Comparison of ENCODE assay signal across 19 cellular contexts in the genomic region with DNA sequence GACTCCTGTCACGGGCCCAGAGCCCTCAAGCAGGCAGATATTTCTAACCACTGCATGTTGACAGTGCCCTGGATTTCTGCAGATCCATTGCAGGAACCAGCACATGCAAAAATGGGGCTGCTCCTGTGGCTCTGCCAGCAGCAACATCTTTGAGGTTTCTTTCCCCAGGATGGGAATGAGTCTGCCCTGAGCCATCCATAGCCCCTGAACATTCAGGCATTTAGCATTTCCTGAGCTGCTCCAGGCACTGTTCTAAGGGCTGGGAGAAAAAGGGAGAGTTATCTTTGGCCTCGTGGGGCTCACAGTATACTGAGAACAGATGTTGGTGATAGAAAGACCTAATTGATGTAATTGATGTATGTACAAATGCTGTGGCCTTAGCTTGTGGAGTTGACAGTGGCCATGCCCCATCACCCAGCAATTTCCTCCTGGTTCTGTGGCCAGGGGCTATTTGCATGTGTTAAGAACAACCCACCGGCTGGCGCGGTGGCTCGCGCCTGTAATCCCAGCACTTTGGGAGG.
"Had no signal": no experiment of that assay in that cellular context is flagged by ENCODE, and none has a peak within 500 bp of the region (broad histone marks: within the 10 kb centered on the region; RNA-seq: fewer than 3 reads in every experiment).

No MANE protein-coding gene starts in this region.

- H2AFZ ChIP-seq: hepatocyte had no signal

- H3K4me3 ChIP-seq: colonic mucosa, hepatocyte, mucosa of descending colon, right atrium auricular region, testis, tibial nerve, upper lobe of right lung, vagina had no signal

- H3K36me3 ChIP-seq: colonic mucosa had no signal

- H3K4me1 ChIP-seq: colonic mucosa, foreskin keratinocyte, testis, tibial nerve, upper lobe of right lung, vagina had no signal

- H3K27me3 ChIP-seq: colonic mucosa, hepatocyte, right atrium auricular region, testis, tibial nerve, upper lobe of right lung, vagina had no signal

- H3K27ac ChIP-seq: colonic mucosa, foreskin keratinocyte, hepatocyte, neutrophil, right atrium auricular region, testis, tibial nerve, upper lobe of right lung, vagina had no signal

- H3K4me2 ChIP-seq: hepatocyte had no signal

- DNase-seq: colonic mucosa; dermis blood vessel endothelial cell; erythroblast; foreskin keratinocyte; head of caudate nucleus; kidney; mammary epithelial cell; naive thymus-derived CD8-positive, alpha-beta T cell; stimulated activated CD4-positive, alpha-beta T cell treated with anti-CD3 and anti-CD28 coated beads, Interleukin-4, amount 100 ng/mL, for 1 hour; stimulated activated CD8-positive, alpha-beta memory T cell treated with anti-CD3 and anti-CD28 coated beads, Interleukin-4, amount 100 ng/mL, for 48 hours; stimulated activated naive CD8-positive, alpha-beta T cell treated with anti-CD3 and anti-CD28 coated beads, Interleukin-15, amount 100 ng/mL, for 72 hours; testis; upper lobe of right lung had no signal

- H3K9me3 ChIP-seq: colonic mucosa, mucosa of descending colon, neutrophil, right atrium auricular region, testis, tibial nerve, upper lobe of right lung, vagina had no signal

- H3K79me2 ChIP-seq: hepatocyte had no signal
